ENCODE assay signal across 29 cellular contexts in the genomic region with DNA sequence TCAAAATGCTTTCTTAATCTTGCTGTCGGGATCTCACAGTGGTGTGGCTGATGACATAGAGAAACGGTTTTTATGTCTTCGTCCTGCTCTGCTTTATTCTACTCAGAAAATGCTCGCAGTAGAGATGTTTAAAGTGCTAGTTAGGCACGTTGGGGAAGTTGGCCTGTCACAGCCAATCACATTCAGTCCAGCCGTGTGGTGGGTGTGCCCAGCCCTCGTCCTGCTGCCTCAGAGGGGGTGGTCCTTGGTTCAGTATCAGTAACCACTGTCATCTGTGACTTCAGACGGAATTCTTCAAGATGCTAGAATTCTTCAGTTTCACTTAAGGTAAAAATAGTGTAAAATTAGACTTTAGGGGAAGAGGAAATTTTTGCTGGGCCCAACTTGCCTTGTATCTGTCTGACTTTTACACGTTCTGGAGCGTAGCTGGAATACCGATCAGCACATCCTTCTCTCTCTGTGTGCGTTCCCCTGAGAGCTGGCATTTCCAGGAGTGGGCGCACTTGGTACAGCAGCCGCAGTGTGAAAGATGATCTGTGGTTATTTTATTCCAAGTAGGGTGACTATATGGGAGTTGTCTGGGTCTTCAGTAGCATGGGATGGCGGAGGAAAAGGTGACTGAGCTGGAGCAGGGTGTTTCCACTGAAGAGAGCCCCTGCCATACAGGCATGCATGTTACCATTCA. TPM values are rescaled to one million over a fixed set of nuclear protein-coding genes. Genes with fewer than 3 reads are reported as not detected.
DNase-seq lines count a peak whose midpoint lies in the region; ATAC-seq, FAIRE-seq and TF ChIP-seq lines count a peak whose summit lies in the region.
"Had no signal": no experiment of that assay in that cellular context is flagged by ENCODE, and none has a peak within 500 bp of the region (broad histone marks: within the 10 kb centered on the region; RNA-seq: fewer than 3 reads in every experiment).

No MANE protein-coding gene starts in this region.

- FAIRE-seq in H1 (lab: Jason Lieb, UNC) = peak; percentile 36

- H2BK20ac ChIP-seq in H1 (ENCODE audit: low read length) = no peak overlapping the region

- H3K27me3 Mint-ChIP-seq in activated naive CD4-positive, alpha-beta T cell treated with anti-CD3 and anti-CD28 coated beads, Interleukin-2, amount 50 U/mL, for 24 hours = no peaks in the 10 kb centered on the region
- no peaks in the 10 kb centered on the region for H3K27me3 Mint-ChIP-seq in memory B cell
- H3K27me3 Mint-ChIP-seq: activated CD4-positive, alpha-beta memory T cell treated with anti-CD3 and anti-CD28 coated beads, Interleukin-2, amount 10 ng/mL, durations not matched to agents 7 days and 5 days; activated naive CD8-positive, alpha-beta T cell; IgD-negative memory B cell had no signal

- POLR2A ChIA-PET in H1 (lab: Charles Lee; ENCODE audit: partially characterized antibody) = no interaction called here

- H3K14ac ChIP-seq in H1 (ENCODE audit: insufficient read length) = no peak overlapping the region

- peak overlapping the region; percentile 30 for H3K27ac Mint-ChIP-seq in activated naive CD4-positive, alpha-beta T cell treated with anti-CD3 and anti-CD28 coated beads, Interleukin-2, amount 50 U/mL, for 24 hours
- H3K27ac Mint-ChIP-seq in activated naive CD4-positive, alpha-beta T cell treated with anti-CD3 and anti-CD28 coated beads, Interleukin-2, amount 50 U/mL, for 72 hours = no peak overlapping the region
- peak overlapping the region; percentile 43 for H3K27ac Mint-ChIP-seq in memory B cell
- H3K27ac Mint-ChIP-seq: activated CD4-positive, alpha-beta memory T cell treated with anti-CD3 and anti-CD28 coated beads, Interleukin-2, amount 10 ng/mL, durations not matched to agents 7 days and 5 days; activated naive CD8-positive, alpha-beta T cell; mesothelial cell of epicardium; T-helper 1 cell treated with Interleukin-12 subunit alpha and Interleukin-12 subunit beta and Interleukin-4 antibody, amounts not matched to agents 30 μg/mL and 1 μg/mL, for 36 hours had no signal

- H2AFZ ChIP-seq in H1 (ENCODE audit: low read length) = no peak overlapping the region

- no peak for TF ChIP-seq EP300 in H1 (IDR thresholded peaks at IDR 0.05; ENCODE audit: borderline replicate concordance in 1 of 2, low read depth in 2 of 2, low read length in 2 of 2)

- no peaks in the 10 kb centered on the region for H3K23me2 ChIP-seq in H1 (ENCODE audit: low read depth, low read length)

- no peak overlapping the region for H3K27ac ChIP-seq in H1 (ENCODE audit: low read depth, low read length)
- H3K27ac ChIP-seq in tibial artery = no peak overlapping the region
- H3K27ac ChIP-seq: breast epithelium, dorsolateral prefrontal cortex, gastroesophageal sphincter, prostate gland, sigmoid colon, SK-N-MC had no signal

- H2AK5ac ChIP-seq in H1 (ENCODE audit: low read depth, low read length) = no peak overlapping the region

- no peak for ATAC-seq in activated naive CD4-positive, alpha-beta T cell treated with anti-CD3 and anti-CD28 coated beads, Interleukin-2, amount 50 U/mL, for 72 hours
- no peak for ATAC-seq in memory B cell (ENCODE audit: low read depth)
- ATAC-seq: activated CD4-positive, CD25-positive, alpha-beta regulatory T cell treated with anti-CD3 and anti-CD28 coated beads, Interleukin-2, amount 50 U/mL, for 24 hours; gastroesophageal sphincter; left ventricle myocardium superior had no signal

- no peaks in the 10 kb centered on the region; the same call in 1 of the 2 replicates for H3K79me1 ChIP-seq in H1 (ENCODE audit: low read depth, low read length)

- no peak overlapping the region for H3K23ac ChIP-seq in H1 (ENCODE audit: insufficient read length)

- no peak overlapping the region for H3K4me3 Mint-ChIP-seq in activated naive CD4-positive, alpha-beta T cell treated with anti-CD3 and anti-CD28 coated beads, Interleukin-2, amount 50 U/mL, for 24 hours
- no peak overlapping the region for H3K4me3 Mint-ChIP-seq in memory B cell
- H3K4me3 Mint-ChIP-seq: activated CD4-positive, alpha-beta memory T cell treated with anti-CD3 and anti-CD28 coated beads, Interleukin-2, amount 10 ng/mL, durations not matched to agents 7 days and 5 days; activated naive CD8-positive, alpha-beta T cell; CD14-positive monocyte; IgD-negative memory B cell; mesothelial cell of epicardium; T-helper 1 cell treated with Interleukin-12 subunit alpha and Interleukin-12 subunit beta and Interleukin-4 antibody, amounts not matched to agents 30 μg/mL and 1 μg/mL, for 36 hours had no signal

- TF ChIP-seq RAD21 in H1 (IDR thresholded peaks at IDR 0.05 in 1 of 2, conservative IDR thresholded peaks at IDR 0.05 in 1 of 2; ENCODE audit: low read depth in 2 of 2, low read length in 2 of 2) = no peak

- no peak overlapping the region for H4K91ac ChIP-seq in H1 (replicated peaks; ENCODE audit: insufficient read length, low read length)

- H3K56ac ChIP-seq in H1 (replicated peaks; ENCODE audit: insufficient read length, low read depth, low read length) = no peak overlapping the region

- H3K36me3 Mint-ChIP-seq in activated naive CD4-positive, alpha-beta T cell treated with anti-CD3 and anti-CD28 coated beads, Interleukin-2, amount 50 U/mL, for 24 hours = peaks cover 8% of the 10 kb centered on the region
- no peaks in the 10 kb centered on the region for H3K36me3 Mint-ChIP-seq in activated naive CD4-positive, alpha-beta T cell treated with anti-CD3 and anti-CD28 coated beads, Interleukin-2, amount 50 U/mL, for 72 hours
- peaks cover 8% of the 10 kb centered on the region for H3K36me3 Mint-ChIP-seq in memory B cell

- no peak overlapping the region for H2BK12ac ChIP-seq in H1 (ENCODE audit: low read depth, low read length)

- no peak for DNase-seq in activated naive CD4-positive, alpha-beta T cell treated with anti-CD3 and anti-CD28 coated beads, Interleukin-2, amount 50 U/mL, for 72 hours (ENCODE audit: low spot score in 2 of 2)
- DNase-seq in H1 (ENCODE audit: low read depth in 1 of 2, low spot score in 2 of 2) (no peak), memory B cell (ENCODE audit: low spot score in 2 of 2) (no peak), NCI-H2171 treated with DMSO at 0.1 percent for 48 hours (lab: John Stamatoyannopoulos, UW) (no peak), tibial artery (no peak), RKO (ENCODE audit: low spot score) (no peak)
- no peak for DNase-seq in activated CD4-positive, alpha-beta T cell treated with anti-CD3 and anti-CD28 coated beads for 1 hour
- DNase-seq: activated CD4-positive, alpha-beta memory T cell treated with anti-CD3 and anti-CD28 coated beads, Interleukin-2, amount 10 ng/mL, durations not matched to agents 7 days and 5 days; activated T-cell treated with anti-CD3 and anti-CD28 coated beads for 4 hours; DMS79; islet precursor cell; left ventricle myocardium superior; NCI-H146; NCI-H510A; RPMI8226; sigmoid colon; stimulated activated CD4-positive, alpha-beta T cell treated with anti-CD3 and anti-CD28 coated beads, Interleukin-4, amount 100 ng/mL, for 4 hours had no signal

- 78% methylated on average over 15 of the region's 15 CpGs; no CpG with 5 or more reads in 1 of the 2 experiments for WGBS in H1 (ENCODE audit: extremely low coverage in 1 of 2, insufficient coverage in 1 of 2, insufficient read length in 1 of 2, insufficient replicate concordance in 2 of 2, low coverage in 1 of 2, low lambda C conversion rate in 2 of 2, missing lambda C conversion rate in 1 of 2), 2 experiments

- H4K20me1 ChIP-seq in H1 (replicated peaks in 1 of 2; ENCODE audit: control insufficient read depth in 1 of 2, insufficient read depth in 2 of 2, low read length in 2 of 2) = peaks cover 0 to 2% of the 10 kb centered on the region in 2 experiments

- CTCF ChIA-PET in H1 (lab: Charles Lee; ENCODE audit: partially characterized antibody) = interaction anchor here (1.0 to 4.8 kb wide), 2 partner anchors 17 to 18 kb away, joined by 3 to 18 read pairs; no protein-coding TSS in a partner anchor

- H3K18ac ChIP-seq in H1 (ENCODE audit: extremely low read depth, low read length) = no peak overlapping the region

- H2BK5ac ChIP-seq in H1 (ENCODE audit: low read depth, low read length) = no peak overlapping the region

- TF ChIP-seq POLR2A in H1 (IDR thresholded peaks at IDR 0.05; ENCODE audit: control extremely low read depth in 1 of 2, low read depth in 2 of 2, low read length in 2 of 2) = no peak

- H4K8ac ChIP-seq in H1 (ENCODE audit: extremely low read depth, insufficient read depth, low read length) = no peak overlapping the region; the same call in 1 of the 2 replicates

- intact Hi-C loops in tibial artery (cut with DNase I; ENCODE audit: low total_unique reads) = no loop called here

- H3K4me3 ChIP-seq in H1 (ENCODE audit: extremely low read depth in 1 of 4, insufficient read depth in 2 of 4, low read depth in 3 of 4, low read length in 4 of 4) (no peak overlapping the region), tibial artery (no peak overlapping the region)
- H3K4me3 ChIP-seq: breast epithelium, dorsolateral prefrontal cortex, gastroesophageal sphincter, prostate gland, sigmoid colon, SK-N-MC had no signal

- H3K4me1 Mint-ChIP-seq in activated naive CD4-positive, alpha-beta T cell treated with anti-CD3 and anti-CD28 coated beads, Interleukin-2, amount 50 U/mL, for 24 hours = no peaks in the 10 kb centered on the region
- peaks cover 4% of the 10 kb centered on the region for H3K4me1 Mint-ChIP-seq in memory B cell
- H3K4me1 Mint-ChIP-seq: CD14-positive monocyte had no signal

- H3K79me2 ChIP-seq in H1 (ENCODE audit: control insufficient read depth in 1 of 2, insufficient read depth in 2 of 2, low read length in 2 of 2) = no peaks in the 10 kb centered on the region

- H3K9ac ChIP-seq in H1 (replicated peaks in 1 of 4; ENCODE audit: extremely low read depth in 1 of 4, low read depth in 3 of 4, low read length in 3 of 4) = no peak overlapping the region

- H2BK120ac ChIP-seq in H1 (replicated peaks; ENCODE audit: low read depth, low read length) = no peak overlapping the region

- no peak overlapping the region for H2BK15ac ChIP-seq in H1 (ENCODE audit: low read length)

- H3K4me2 ChIP-seq in H1 (ENCODE audit: insufficient read depth in 1 of 2, low read depth in 2 of 2, low read length in 2 of 2) = no peak overlapping the region

- H3K4me1 ChIP-seq in H1 (replicated peaks in 1 of 4; ENCODE audit: control insufficient read depth in 3 of 4, insufficient read depth in 4 of 4, low read length in 3 of 4) (no peaks in the 10 kb centered on the region), tibial artery (no peaks in the 10 kb centered on the region)
- H3K4me1 ChIP-seq: breast epithelium, gastroesophageal sphincter, prostate gland had no signal

- H3K27me3 ChIP-seq in H1 (replicated peaks in 1 of 4; ENCODE audit: control insufficient read depth in 3 of 4, extremely low read depth in 1 of 4, insufficient read depth in 3 of 4, low read length in 3 of 4) (no peaks in the 10 kb centered on the region), tibial artery (no peaks in the 10 kb centered on the region)
- H3K27me3 ChIP-seq: breast epithelium, dorsolateral prefrontal cortex, gastroesophageal sphincter, sigmoid colon had no signal

- peaks cover 0 to 3% (median 0%) of the 10 kb centered on the region in 4 experiments; a peak in 1 of 8 replicates for H3K36me3 ChIP-seq in H1 (ENCODE audit: control insufficient read depth in 2 of 4, insufficient read depth in 4 of 4, low read length in 3 of 4)
- peaks cover 0 to 43% (median 25%) of the 10 kb centered on the region in 3 donors for H3K36me3 ChIP-seq in tibial artery
- H3K36me3 ChIP-seq: breast epithelium, prostate gland had no signal

- H3K4ac ChIP-seq in H1 (replicated peaks; ENCODE audit: insufficient read length, low read depth, low read length) = no peak overlapping the region

- H4K5ac ChIP-seq in H1 (ENCODE audit: insufficient read length, low read depth, low read length) = no peak overlapping the region

- H3K9me3 Mint-ChIP-seq in activated naive CD4-positive, alpha-beta T cell treated with anti-CD3 and anti-CD28 coated beads, Interleukin-2, amount 50 U/mL, for 24 hours = no peaks in the 10 kb centered on the region
- H3K9me3 Mint-ChIP-seq in activated naive CD4-positive, alpha-beta T cell treated with anti-CD3 and anti-CD28 coated beads, Interleukin-2, amount 50 U/mL, for 72 hours = no peaks in the 10 kb centered on the region
- H3K9me3 Mint-ChIP-seq in memory B cell = no peaks in the 10 kb centered on the region
- H3K9me3 Mint-ChIP-seq: activated CD4-positive, alpha-beta memory T cell treated with anti-CD3 and anti-CD28 coated beads, Interleukin-2, amount 10 ng/mL, durations not matched to agents 7 days and 5 days; IgD-negative memory B cell; mesothelial cell of epicardium; T-helper 1 cell treated with Interleukin-12 subunit alpha and Interleukin-12 subunit beta and Interleukin-4 antibody, amounts not matched to agents 30 μg/mL and 1 μg/mL, for 36 hours had no signal

- H3K9me3 ChIP-seq in H1 (ENCODE audit: insufficient read depth in 2 of 2, low read depth in 1 of 2, low read length in 1 of 2) = no peaks in the 10 kb centered on the region
- no peaks in the 10 kb centered on the region for H3K9me3 ChIP-seq in tibial artery
- H3K9me3 ChIP-seq: breast epithelium, gastroesophageal sphincter, prostate gland, sigmoid colon had no signal

- no peak for TF ChIP-seq CTCF in H1 (IDR thresholded peaks at IDR 0.05; ENCODE audit: control extremely low read depth in 1 of 3, insufficient read depth in 1 of 3, low read depth in 1 of 3, low read length in 3 of 3)
- TF ChIP-seq CTCF in tibial artery (IDR thresholded peaks at IDR 0.05) = no peak

RNA-seq across cellular contexts. Expression of gene TRAF3IP1, which starts 18.5 kb away (rescaled TPM):
- 10 to 100 TPM in 1 of 2 donors, 1 to 10 TPM in 1; 1.0 to 11.7 TPM for total RNA-seq in activated naive CD4-positive, alpha-beta T cell treated with anti-CD3 and anti-CD28 coated beads, Interleukin-2, amount 50 U/mL, for 72 hours
- total RNA-seq in H1 (2021; fragmentation: NEBNext Ultra II Directional; extraction: Animal tissue kit (Norgen Biotek cat#: 25700)) = 15.9 and 17.5 TPM in 2 replicates
- polyA plus RNA-seq in H1 (2011; rRNA removed) = 2.3 and 2.8 TPM in 2 replicates
- polyA plus RNA-seq in H1 (2011; cell fraction: cytosol; rRNA removed) = 4.4 TPM
- 2.4 TPM for polyA plus RNA-seq in H1 (2011; cell fraction: nucleus; rRNA removed)
- 10.7 to 16.8 TPM (median 13.9 TPM) in 4 replicates for polyA plus RNA-seq in H1 (2012, experiment 1 of 2)
- 0.98 TPM for polyA plus RNA-seq in H1 (2012, experiment 2 of 2)
- 9.9 TPM for polyA plus RNA-seq in H1 (2013, experiment 1 of 2)
- polyA plus RNA-seq in H1 (2013, experiment 2 of 2) = 8.7 TPM
- polyA minus RNA-seq in H1 (2011; rRNA and poly(A)+ RNA removed) = 3.5 and 8.0 TPM in 2 replicates
- polyA minus RNA-seq in H1 (2011; cell fraction: cytosol; rRNA and poly(A)+ RNA removed) = 6.5 TPM
- polyA minus RNA-seq in H1 (2011; cell fraction: nucleus; rRNA and poly(A)+ RNA removed) = 4.1 TPM

RNA-seq across cellular contexts. Expression of gene PER2, which starts 50.4 kb away (rescaled TPM):
- 10 to 100 TPM; 11.5 to 15.0 TPM for total RNA-seq in activated naive CD4-positive, alpha-beta T cell treated with anti-CD3 and anti-CD28 coated beads, Interleukin-2, amount 50 U/mL, for 72 hours
- 5.5 TPM in 2 replicates for total RNA-seq in H1 (2021; fragmentation: NEBNext Ultra II Directional; extraction: Animal tissue kit (Norgen Biotek cat#: 25700))
- 0.91 and 0.99 TPM in 2 replicates for polyA plus RNA-seq in H1 (2011; rRNA removed)
- 0.78 TPM for polyA plus RNA-seq in H1 (2011; cell fraction: cytosol; rRNA removed)
- 2.3 TPM for polyA plus RNA-seq in H1 (2011; cell fraction: nucleus; rRNA removed)
- polyA plus RNA-seq in H1 (2012, experiment 1 of 2) = 2.0 to 2.9 TPM (median 2.3 TPM) in 4 replicates
- polyA plus RNA-seq in H1 (2012, experiment 2 of 2) = 0.73 TPM
- polyA plus RNA-seq in H1 (2013, experiment 1 of 2) = 1.5 TPM
- polyA plus RNA-seq in H1 (2013, experiment 2 of 2) = 1.6 TPM
- 4.9 and 7.3 TPM in 2 replicates for polyA minus RNA-seq in H1 (2011; rRNA and poly(A)+ RNA removed)
- polyA minus RNA-seq in H1 (2011; cell fraction: cytosol; rRNA and poly(A)+ RNA removed) = 3.7 TPM
- polyA minus RNA-seq in H1 (2011; cell fraction: nucleus; rRNA and poly(A)+ RNA removed) = 7.2 TPM

Comparison
In these comparisons a context has a peak if more than half of its experiments do, and no peak if none do; other contexts are left out.
1. H3K27ac Mint-ChIP-seq: peak in activated naive CD4-positive, alpha-beta T cell treated with anti-CD3 and anti-CD28 coated beads, Interleukin-2, amount 50 U/mL, for 24 hours (single experiment) and memory B cell (single experiment); none in activated naive CD4-positive, alpha-beta T cell treated with anti-CD3 and anti-CD28 coated beads, Interleukin-2, amount 50 U/mL, for 72 hours (0 of 2).